Comparison of ENCODE assay signal across 29 cellular contexts in genomic region chr15:93730724-93731123, GRCh38.
"Had no signal": no experiment of that assay in that cellular context is flagged by ENCODE, and none has a peak within 500 bp of the region (broad histone marks: within the 10 kb centered on the region; RNA-seq: fewer than 3 reads in every experiment).

No MANE protein-coding gene starts in this region.

- H3K9me3 ChIP-seq: ovary had no signal

- H3K36me3 Mint-ChIP-seq: stimulated activated effector memory CD8-positive, alpha-beta T cell treated with anti-CD3 and anti-CD28 coated beads, Interleukin-12 subunit alpha, Interleukin-12 subunit beta, amount 100 ng/mL, for 72 hours; type B pancreatic cell had no signal

- DNase-seq: dermis blood vessel endothelial cell; effector memory CD4-positive, alpha-beta T cell; erythroblast; esophagus squamous epithelium; foreskin melanocyte; glutamatergic neuron; heart right ventricle; hippocampal formation; immature natural killer cell; islet precursor cell; left ventricle myocardium superior; lower lobe of right lung; naive thymus-derived CD8-positive, alpha-beta T cell; nephron progenitor cell; occipital lobe; ovary; posterior cingulate gyrus; psoas muscle; right cardiac atrium; sigmoid colon; stimulated activated CD4-positive, alpha-beta T cell treated with anti-CD3 and anti-CD28 coated beads, Interleukin-2, amount 100 ng/mL, for 24 hours; stimulated activated CD4-positive, alpha-beta T cell treated with anti-CD3 and anti-CD28 coated beads, Interleukin-4, amount 100 ng/mL, for 24 hours; stimulated activated naive CD4-positive, alpha-beta T cell treated with Interleukin-2 at 50 U/mL for 16 hours; stomach; tibial artery had no signal

- H3K27ac Mint-ChIP-seq: immature natural killer cell; naive thymus-derived CD8-positive, alpha-beta T cell; nephron progenitor cell; stimulated activated effector memory CD8-positive, alpha-beta T cell treated with anti-CD3 and anti-CD28 coated beads, Interleukin-12 subunit alpha, Interleukin-12 subunit beta, amount 100 ng/mL, for 72 hours; type B pancreatic cell had no signal

- H3K4me3 ChIP-seq: coronary artery, esophagus squamous epithelium, heart right ventricle, lower lobe of right lung, ovary, psoas muscle, sigmoid colon, stomach, tibial artery had no signal

- ATAC-seq: heart right ventricle; left ventricle myocardium superior; lower lobe of right lung; naive thymus-derived CD8-positive, alpha-beta T cell; psoas muscle; right cardiac atrium; stimulated activated effector memory CD8-positive, alpha-beta T cell treated with anti-CD3 and anti-CD28 coated beads, Interleukin-12 subunit alpha, Interleukin-12 subunit beta, amount 100 ng/mL, for 72 hours had no signal

- H3K27ac ChIP-seq: coronary artery, esophagus squamous epithelium, heart right ventricle, lower lobe of right lung, ovary, psoas muscle, sigmoid colon, stomach, tibial artery had no signal

- H3K27me3 ChIP-seq: esophagus squamous epithelium, heart right ventricle, ovary, sigmoid colon, stomach, tibial artery had no signal

- H3K4me1 Mint-ChIP-seq: immature natural killer cell; naive thymus-derived CD8-positive, alpha-beta T cell; nephron progenitor cell; stimulated activated effector memory CD8-positive, alpha-beta T cell treated with anti-CD3 and anti-CD28 coated beads, Interleukin-12 subunit alpha, Interleukin-12 subunit beta, amount 100 ng/mL, for 72 hours had no signal

- H3K4me1 ChIP-seq: esophagus squamous epithelium, heart right ventricle, lower lobe of right lung, psoas muscle, sigmoid colon, stomach, tibial artery had no signal

- H3K27me3 Mint-ChIP-seq: type B pancreatic cell had no signal

- H3K36me3 ChIP-seq: esophagus squamous epithelium, heart right ventricle, lower lobe of right lung, ovary, sigmoid colon, stomach, tibial artery had no signal

- H3K4me3 Mint-ChIP-seq: immature natural killer cell; naive thymus-derived CD8-positive, alpha-beta T cell; nephron progenitor cell; stimulated activated effector memory CD8-positive, alpha-beta T cell treated with anti-CD3 and anti-CD28 coated beads, Interleukin-12 subunit alpha, Interleukin-12 subunit beta, amount 100 ng/mL, for 72 hours; type B pancreatic cell had no signal

- FAIRE-seq: endothelial cell of umbilical vein had no signal
